3 cellular contexts compared by ENCODE assay signal in genomic region chr20:55316753-55317152, GRCh38.
TF ChIP-seq lines count a peak whose summit lies in the region.

No MANE protein-coding gene starts in this region.

TF ChIP-seq in HepG2, 621 proteins besides CTCF, POLR2A, EP300 and RAD21:
- TF ChIP-seq CEBPB (IDR thresholded peaks at IDR 0.05; ENCODE audit: borderline replicate concordance, low read depth, low read length) = peak; percentile 71; the same call in 1 of the 2 replicates
- peak; percentile 82 for TF ChIP-seq ATF7 (IDR thresholded peaks at IDR 0.05)
- TF ChIP-seq ATF7 (CRISPR knock-in tag; IDR thresholded peaks at IDR 0.05) = no peak
- no peak for TF ChIP-seq TEAD3 (CRISPR knock-in tag; optimal IDR thresholded peaks at IDR 0.05; ENCODE audit: borderline replicate concordance)

TF ChIP-seq in IMR-90, 13 proteins besides CTCF, POLR2A, EP300 and RAD21:
- TF ChIP-seq RFX5 (IDR thresholded peaks at IDR 0.05; ENCODE audit: low read depth, low read length) (no peak), USF2 (IDR thresholded peaks at IDR 0.05; ENCODE audit: low read depth, low read length) (no peak), CHD1 (IDR thresholded peaks at IDR 0.05; ENCODE audit: low read depth, low read length) (no peak), CEBPB (IDR thresholded peaks at IDR 0.05; ENCODE audit: low read depth, low read length) (peak; percentile 58; the same call in 1 of the 2 replicates)
TF ChIP-seq in IMR-90: peak in this region for 1.

TF ChIP-seq in H1, 55 proteins besides CTCF, POLR2A, EP300 and RAD21:
- TF ChIP-seq BRCA1 (IDR thresholded peaks at IDR 0.05; ENCODE audit: low read depth, low read length) (no peak), CEBPB (IDR thresholded peaks at IDR 0.05; ENCODE audit: low read depth, low read length) (0 out of 2 replicates have a peak, but pooled peaks have one; percentile 5), KDM4A (IDR thresholded peaks at IDR 0.05; ENCODE audit: low read depth, low read length, severe bottlenecking) (no peak), PHF8 (conservative IDR thresholded peaks at IDR 0.05; ENCODE audit: low read depth, low read length) (no peak), HDAC2 (IDR thresholded peaks at IDR 0.05; ENCODE audit: borderline replicate concordance in 1 of 2, low read depth in 2 of 2, low read length in 2 of 2) (no peak), CHD7 (IDR thresholded peaks at IDR 0.05; ENCODE audit: insufficient replicate concordance, low read length) (no peak)
